Comparison of ENCODE assay signal across 20 cellular contexts in genomic region chr6:28900577-28901266, GRCh38. TPM values are rescaled to one million over a fixed set of nuclear protein-coding genes. Genes with fewer than 3 reads are reported as not detected.
DNase-seq lines count a peak whose midpoint lies in the region; ATAC-seq and TF ChIP-seq lines count a peak whose summit lies in the region.
"Had no signal": no experiment of that assay in that cellular context is flagged by ENCODE, and none has a peak within 500 bp of the region (broad histone marks: within the 10 kb centered on the region; RNA-seq: fewer than 3 reads in every experiment).

No MANE protein-coding gene starts in this region.

- no peaks in the 10 kb centered on the region for H3K9me3 Mint-ChIP-seq in activated naive CD8-positive, alpha-beta T cell treated with anti-CD3 and anti-CD28 coated beads, Interleukin-2, amount 10 ng/mL, durations not matched to agents 7 days and 5 days
- H3K9me3 Mint-ChIP-seq in activated naive CD8-positive, alpha-beta T cell treated with anti-CD3 and anti-CD28 coated beads, Interleukin-2, amount 50 U/mL, for 24 hours = no peaks in the 10 kb centered on the region
- H3K9me3 Mint-ChIP-seq in activated B cell treated with CpG ODN at 0.5 μM for 24 hours (no peaks in the 10 kb centered on the region), progenitor cell of endocrine pancreas (ENCODE audit: low read depth) (no peaks in the 10 kb centered on the region)
- H3K9me3 Mint-ChIP-seq: activated naive CD4-positive, alpha-beta T cell treated with anti-CD3 and anti-CD28 coated beads, Interleukin-2, amount 50 U/mL, for 72 hours; central memory CD8-positive, alpha-beta T cell; T-helper 2 cell treated with Interferon-gamma antibody and Interleukin-4, amounts not matched to agents 5 μg/mL and 100 μg/mL, for 36 hours had no signal

- H3K36me3 Mint-ChIP-seq in activated naive CD8-positive, alpha-beta T cell treated with anti-CD3 and anti-CD28 coated beads, Interleukin-2, amount 10 ng/mL, durations not matched to agents 7 days and 5 days = peaks cover 37% of the 10 kb centered on the region
- peaks cover 46% of the 10 kb centered on the region for H3K36me3 Mint-ChIP-seq in activated naive CD8-positive, alpha-beta T cell treated with anti-CD3 and anti-CD28 coated beads, Interleukin-2, amount 50 U/mL, for 24 hours (ENCODE audit: low read depth)
- H3K36me3 Mint-ChIP-seq in activated B cell treated with CpG ODN at 0.5 μM for 24 hours (ENCODE audit: low read depth) (peaks cover 68% of the 10 kb centered on the region), progenitor cell of endocrine pancreas (ENCODE audit: insufficient read depth) (peaks cover 19% of the 10 kb centered on the region)

- H3K27me3 Mint-ChIP-seq in activated naive CD8-positive, alpha-beta T cell treated with anti-CD3 and anti-CD28 coated beads, Interleukin-2, amount 10 ng/mL, durations not matched to agents 7 days and 5 days = no peaks in the 10 kb centered on the region
- peaks cover 4% of the 10 kb centered on the region for H3K27me3 Mint-ChIP-seq in activated naive CD8-positive, alpha-beta T cell treated with anti-CD3 and anti-CD28 coated beads, Interleukin-2, amount 50 U/mL, for 24 hours
- H3K27me3 Mint-ChIP-seq in activated B cell treated with CpG ODN at 0.5 μM for 24 hours = peaks cover 3% of the 10 kb centered on the region
- H3K27me3 Mint-ChIP-seq in progenitor cell of endocrine pancreas = no peaks in the 10 kb centered on the region

- TF ChIP-seq CTCF in activated B cell treated with CpG ODN at 0.5 μM for 24 hours (IDR thresholded peaks at IDR 0.05) (no peak), progenitor cell of endocrine pancreas (IDR thresholded peaks at IDR 0.05; ENCODE audit: unreplicated experiment) (no peak)

- intact Hi-C loops in activated B cell treated with CpG ODN at 0.5 μM for 24 hours (cut with micrococcal nuclease) = no loop called here

- DNase-seq in activated naive CD8-positive, alpha-beta T cell treated with anti-CD3 and anti-CD28 coated beads, Interleukin-2, amount 10 ng/mL, durations not matched to agents 7 days and 5 days = no peak
- no peak for DNase-seq in activated naive CD8-positive, alpha-beta T cell treated with anti-CD3 and anti-CD28 coated beads, Interleukin-2, amount 50 U/mL, for 24 hours
- DNase-seq in NOMO-1 (lab: John Stamatoyannopoulos, UW; ENCODE audit: unreplicated experiment in 2 of 2) (peak; percentile 30 to 79), activated B cell treated with CpG ODN at 0.5 μM for 24 hours (no peak), progenitor cell of endocrine pancreas (ENCODE audit: low spot score, unreplicated experiment) (no peak), HCEC 1CT (no peak)
- DNase-seq in stimulated activated CD4-positive, alpha-beta T cell treated with anti-CD3 and anti-CD28 coated beads, Interleukin-12 subunit alpha, Interleukin-12 subunit beta, amount 100 ng/mL, for 4 hours = no peak
- DNase-seq: erythroblast; foreskin fibroblast; mesendoderm; naive thymus-derived CD8-positive, alpha-beta T cell; NCI-H1092 treated with DMSO at 0.1 percent for 48 hours; NCI-H2029; substantia nigra had no signal

- POLR2A ChIA-PET in activated naive CD8-positive, alpha-beta T cell treated with anti-CD3 and anti-CD28 coated beads, Interleukin-2, amount 10 ng/mL, durations not matched to agents 7 days and 5 days (lab: Charles Lee) = no interaction called here
- POLR2A ChIA-PET in activated B cell treated with CpG ODN at 0.5 μM for 24 hours (lab: Charles Lee) = no interaction called here

- no peak for ATAC-seq in activated naive CD8-positive, alpha-beta T cell treated with anti-CD3 and anti-CD28 coated beads, Interleukin-2, amount 10 ng/mL, durations not matched to agents 7 days and 5 days (ENCODE audit: low read depth)
- ATAC-seq in activated naive CD8-positive, alpha-beta T cell treated with anti-CD3 and anti-CD28 coated beads, Interleukin-2, amount 50 U/mL, for 24 hours = no peak
- no peak for ATAC-seq in activated B cell treated with CpG ODN at 0.5 μM for 24 hours (ENCODE audit: low read depth)
- no peak for ATAC-seq in HG03469 (IDR thresholded peaks at IDR 0.05; ENCODE audit: unreplicated experiment)
- ATAC-seq: activated naive CD4-positive, alpha-beta T cell treated with anti-CD3 and anti-CD28 coated beads, Interleukin-2, amount 50 U/mL, for 72 hours; HCT116; naive thymus-derived CD8-positive, alpha-beta T cell; SK-N-SH treated with all-trans-retinoic acid at 6 μM for 48 hours had no signal

- H3K27ac Mint-ChIP-seq in activated naive CD8-positive, alpha-beta T cell treated with anti-CD3 and anti-CD28 coated beads, Interleukin-2, amount 10 ng/mL, durations not matched to agents 7 days and 5 days = peak overlapping the region; percentile 20
- no peak overlapping the region for H3K27ac Mint-ChIP-seq in activated naive CD8-positive, alpha-beta T cell treated with anti-CD3 and anti-CD28 coated beads, Interleukin-2, amount 50 U/mL, for 24 hours
- peak overlapping the region; percentile 53 for H3K27ac Mint-ChIP-seq in activated B cell treated with CpG ODN at 0.5 μM for 24 hours
- peak overlapping the region; percentile 27 for H3K27ac Mint-ChIP-seq in progenitor cell of endocrine pancreas

- H3K4me1 Mint-ChIP-seq in activated naive CD8-positive, alpha-beta T cell treated with anti-CD3 and anti-CD28 coated beads, Interleukin-2, amount 10 ng/mL, durations not matched to agents 7 days and 5 days = peaks cover 14% of the 10 kb centered on the region
- H3K4me1 Mint-ChIP-seq in activated naive CD8-positive, alpha-beta T cell treated with anti-CD3 and anti-CD28 coated beads, Interleukin-2, amount 50 U/mL, for 24 hours = peaks cover 18% of the 10 kb centered on the region
- H3K4me1 Mint-ChIP-seq in activated B cell treated with CpG ODN at 0.5 μM for 24 hours (peaks cover 34% of the 10 kb centered on the region), progenitor cell of endocrine pancreas (ENCODE audit: low read depth) (peaks cover 7% of the 10 kb centered on the region)

- no peak overlapping the region for H3K4me3 Mint-ChIP-seq in activated naive CD8-positive, alpha-beta T cell treated with anti-CD3 and anti-CD28 coated beads, Interleukin-2, amount 10 ng/mL, durations not matched to agents 7 days and 5 days
- H3K4me3 Mint-ChIP-seq in activated naive CD8-positive, alpha-beta T cell treated with anti-CD3 and anti-CD28 coated beads, Interleukin-2, amount 50 U/mL, for 24 hours = no peak overlapping the region
- H3K4me3 Mint-ChIP-seq in activated B cell treated with CpG ODN at 0.5 μM for 24 hours (no peak overlapping the region), progenitor cell of endocrine pancreas (ENCODE audit: low read depth) (no peak overlapping the region)
- H3K4me3 Mint-ChIP-seq: central memory CD8-positive, alpha-beta T cell; T-helper 2 cell treated with Interferon-gamma antibody and Interleukin-4, amounts not matched to agents 5 μg/mL and 100 μg/mL, for 36 hours had no signal

- CTCF ChIA-PET in activated B cell treated with CpG ODN at 0.5 μM for 24 hours (lab: Charles Lee) = no interaction called here

RNA-seq across cellular contexts. Expression of gene TRIM27, which starts 23.1 kb away (rescaled TPM):
- 10 to 100 TPM; 64.4 to 67.1 TPM for total RNA-seq in activated naive CD8-positive, alpha-beta T cell treated with anti-CD3 and anti-CD28 coated beads, Interleukin-2, amount 10 ng/mL, durations not matched to agents 7 days and 5 days
- total RNA-seq in activated B cell treated with CpG ODN at 0.5 μM for 24 hours (59.5 and 64.8 TPM in 2 replicates), progenitor cell of endocrine pancreas (91.8 and 97.3 TPM in 2 replicates)

Comparison
In these comparisons a context has a peak if more than half of its experiments do, and no peak if none do; other contexts are left out.
1. DNase-seq: peak in NOMO-1 (2 of 2); none in activated naive CD8-positive, alpha-beta T cell treated with anti-CD3 and anti-CD28 coated beads, Interleukin-2, amount 10 ng/mL, durations not matched to agents 7 days and 5 days (single experiment), activated naive CD8-positive, alpha-beta T cell treated with anti-CD3 and anti-CD28 coated beads, Interleukin-2, amount 50 U/mL, for 24 hours (single experiment), activated B cell treated with CpG ODN at 0.5 μM for 24 hours (single experiment), progenitor cell of endocrine pancreas (single experiment), HCEC 1CT (single experiment) and stimulated activated CD4-positive, alpha-beta T cell treated with anti-CD3 and anti-CD28 coated beads, Interleukin-12 subunit alpha, Interleukin-12 subunit beta, amount 100 ng/mL, for 4 hours (single experiment).